ENCODE assay signal across 8 cellular contexts in the genomic region with DNA sequence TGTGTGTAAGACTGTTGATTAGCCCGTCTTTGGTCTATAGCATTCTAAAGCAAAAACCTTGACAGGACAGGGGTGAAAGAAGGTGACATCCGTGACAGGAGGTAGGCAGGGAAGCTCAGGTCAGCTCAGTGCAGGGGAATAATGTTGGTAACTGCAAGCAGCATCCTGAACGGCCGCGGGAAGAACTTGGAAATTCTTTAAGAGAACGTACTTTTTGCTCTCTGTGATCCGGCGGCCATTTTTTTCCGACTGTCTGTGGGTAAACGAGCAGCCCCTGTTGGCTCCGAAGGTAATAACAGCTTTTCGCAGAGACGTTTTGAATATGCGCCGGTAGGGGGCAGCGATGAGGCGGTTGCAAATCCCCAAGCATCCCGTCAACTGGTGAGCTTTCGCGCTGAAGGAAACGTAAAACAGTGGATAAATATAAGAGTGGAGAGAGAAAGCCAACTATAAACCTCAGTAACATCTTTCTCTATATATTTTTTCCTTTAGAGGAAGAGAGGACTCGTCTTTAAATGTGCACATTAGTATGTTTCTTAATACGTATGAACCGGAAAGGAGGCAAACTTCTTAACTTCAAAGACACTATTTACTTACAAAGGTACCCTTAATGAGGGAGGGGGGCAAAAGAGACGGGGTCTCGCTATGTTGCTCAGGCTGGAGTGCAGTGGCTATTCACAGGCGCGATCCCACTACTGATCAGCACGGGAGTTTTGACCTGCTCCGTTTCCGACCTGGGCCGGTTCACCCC. TPM values are rescaled to one million over a fixed set of nuclear protein-coding genes. Genes with fewer than 3 reads are reported as not detected.
DNase-seq lines count a peak whose midpoint lies in the region; ATAC-seq lines count a peak whose summit lies in the region.

No MANE protein-coding gene starts in this region.

- H3K36me3 Mint-ChIP-seq in activated CD4-positive, alpha-beta memory T cell treated with anti-CD3 and anti-CD28 coated beads for 36 hours: no peaks in the 10 kb centered on the region

- peaks cover 2% of the 10 kb centered on the region for H3K27me3 Mint-ChIP-seq in activated CD4-positive, alpha-beta memory T cell treated with anti-CD3 and anti-CD28 coated beads for 36 hours

- H3K27ac Mint-ChIP-seq in activated CD4-positive, alpha-beta memory T cell treated with anti-CD3 and anti-CD28 coated beads for 36 hours: no peak overlapping the region

- H3K4me1 Mint-ChIP-seq in activated CD4-positive, alpha-beta memory T cell treated with anti-CD3 and anti-CD28 coated beads for 36 hours (ENCODE audit: low read depth): peaks cover 24% of the 10 kb centered on the region

- DNase-seq in AG08395 (ENCODE audit: low spot score) (peak; percentile 63), NCI-H774 (lab: John Stamatoyannopoulos, UW) (peak; percentile 45), lung microvascular endothelial cell (ENCODE audit: low read depth in 2 of 2) (peak; percentile 87 to 92)
- DNase-seq in activated CD4-positive, alpha-beta memory T cell treated with anti-CD3 and anti-CD28 coated beads for 36 hours: peak; percentile 93
- DNase-seq in effector CD8-positive, alpha-beta T cell (lab: John Stamatoyannopoulos, UW): peak; percentile 69
- DNase-seq in stimulated activated CD4-positive, alpha-beta T cell treated with anti-CD3 and anti-CD28 coated beads, TNF-alpha, amount 100 ng/mL, for 1 hour (ENCODE audit: low read depth in 3 of 3, low spot score in 1 of 3): peak; percentile 56 to 75 (median 74)

- POLR2A ChIA-PET in activated CD4-positive, alpha-beta memory T cell treated with anti-CD3 and anti-CD28 coated beads for 36 hours (lab: Charles Lee): interaction anchor here (0.8 to 6.7 kb wide), 32 partner anchors 9 to 276 kb away, joined by 3 to 83 read pairs (median 8); a partner anchor contains a TSS

- CTCF ChIA-PET in activated CD4-positive, alpha-beta memory T cell treated with anti-CD3 and anti-CD28 coated beads for 36 hours (lab: Charles Lee): interaction anchor here (0.7 to 8.3 kb wide), 45 partner anchors 11 to 502 kb away, joined by 3 to 179 read pairs (median 6); a partner anchor contains a TSS

- ATAC-seq in GM18909 (IDR thresholded peaks at IDR 0.05; ENCODE audit: poor library complexity, unreplicated experiment): peak; percentile 29
- peak; percentile 22 for ATAC-seq in HG03521 (IDR thresholded peaks at IDR 0.05; ENCODE audit: unreplicated experiment)

- no peak overlapping the region for H3K4me3 Mint-ChIP-seq in activated CD4-positive, alpha-beta memory T cell treated with anti-CD3 and anti-CD28 coated beads for 36 hours

- intact Hi-C loops in activated CD4-positive, alpha-beta memory T cell treated with anti-CD3 and anti-CD28 coated beads for 36 hours (cut with micrococcal nuclease): loop anchor here (1.0 to 5.0 kb wide), 11 partner anchors 9 to 451 kb away; a partner anchor contains a TSS

- peaks cover 2% of the 10 kb centered on the region for H3K9me3 Mint-ChIP-seq in activated CD4-positive, alpha-beta memory T cell treated with anti-CD3 and anti-CD28 coated beads for 36 hours

RNA-seq across cellular contexts. Expression of a gene that starts 9.5 kb away (rescaled TPM):
- total RNA-seq in activated CD4-positive, alpha-beta memory T cell treated with anti-CD3 and anti-CD28 coated beads for 36 hours: 10 to 100 TPM; 63.6 to 71.0 TPM
- total RNA-seq in lung microvascular endothelial cell: 38.8 and 54.6 TPM in 2 replicates

RNA-seq across cellular contexts. Expression of a gene that starts 30.8 kb away (rescaled TPM):
- total RNA-seq in activated CD4-positive, alpha-beta memory T cell treated with anti-CD3 and anti-CD28 coated beads for 36 hours: 100 to 1,000 TPM; 198 to 202 TPM
- 40.3 and 55.8 TPM in 2 replicates for total RNA-seq in lung microvascular endothelial cell

Comparison
In these comparisons a context has a peak if more than half of its experiments do, and no peak if none do; other contexts are left out.
1. Peak in every context shown above with its lines: DNase-seq and ATAC-seq.